Comparison of ENCODE assay signal across 10 cellular contexts in the genomic region with DNA sequence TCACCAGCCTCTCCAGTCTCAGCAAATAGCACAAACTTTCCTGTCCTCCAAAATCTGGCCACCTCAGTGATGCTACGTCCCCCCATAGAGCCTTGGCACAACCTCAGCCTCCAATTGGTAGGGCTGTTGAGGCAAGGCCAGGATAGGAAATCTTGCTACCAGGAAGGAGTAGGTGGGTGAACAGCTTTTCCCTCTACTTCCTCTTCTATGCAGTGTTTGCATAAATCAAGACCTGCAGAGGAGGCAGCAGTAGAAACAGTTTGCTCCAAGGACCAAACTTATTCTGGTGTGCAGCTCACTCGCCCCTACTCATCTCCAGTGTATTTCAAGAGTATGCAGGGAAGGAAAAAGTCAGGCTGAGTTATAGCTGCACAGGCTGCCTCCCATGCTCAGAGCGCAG. TPM values are rescaled to one million over a fixed set of nuclear protein-coding genes. Genes with fewer than 3 reads are reported as not detected.
DNase-seq lines count a peak whose midpoint lies in the region; ATAC-seq and TF ChIP-seq lines count a peak whose summit lies in the region.
"Had no signal": no experiment of that assay in that cellular context is flagged by ENCODE, and none has a peak within 500 bp of the region (broad histone marks: within the 10 kb centered on the region; RNA-seq: fewer than 3 reads in every experiment).

No MANE protein-coding gene starts in this region.

- H3K27ac ChIP-seq in liver (ENCODE audit: low read depth in 1 of 2, low read length in 2 of 2) (peak overlapping the region; percentile 48 to 61), transverse colon (peak overlapping the region; percentile 61 to 69 (median 66))

- no peak for DNase-seq in activated naive CD4-positive, alpha-beta T cell treated with anti-CD3 and anti-CD28 coated beads, Interleukin-2, amount 10 ng/mL, durations not matched to agents 7 days and 5 days
- DNase-seq in activated naive CD4-positive, alpha-beta T cell treated with Interleukin-2 at 50 U/mL for 16 hours = no peak
- DNase-seq in transverse colon (no peak), DMS153 (lab: John Stamatoyannopoulos, UW) (no peak)
- DNase-seq: amniotic stem cell had no signal

- no peak for TF ChIP-seq RAD21 in liver (IDR thresholded peaks at IDR 0.05)

- TF ChIP-seq POLR2A in transverse colon (IDR thresholded peaks at IDR 0.05) = peak; percentile 16

- H3K27me3 ChIP-seq in liver (ENCODE audit: control insufficient read depth in 4 of 4, insufficient read depth in 4 of 4, low read length in 3 of 4) = no peaks in the 10 kb centered on the region
- no peaks in the 10 kb centered on the region for H3K27me3 ChIP-seq in transverse colon

- H3K4me1 Mint-ChIP-seq in activated naive CD4-positive, alpha-beta T cell treated with anti-CD3 and anti-CD28 coated beads, Interleukin-2, amount 10 ng/mL, durations not matched to agents 7 days and 5 days = peaks cover 52% of the 10 kb centered on the region
- peaks cover 25% of the 10 kb centered on the region for H3K4me1 Mint-ChIP-seq in activated T-helper 17 cell treated with anti-CD3 and anti-CD28 coated beads, Interleukin-2, amount 50 U/mL, for 72 hours

- TF ChIP-seq EP300 in transverse colon (IDR thresholded peaks at IDR 0.05; ENCODE audit: low read depth) = no peak

- in situ Hi-C loops in transverse colon (cut with MboI; ENCODE audit: low pct_ligation_motif_present in 1 of 4, low pct_unique_long_range_greater_than_20kb in 1 of 4, low sequenced_read_pairs in 3 of 4) = no loop called here

- H3K36me3 ChIP-seq in liver (ENCODE audit: control insufficient read depth in 4 of 4, insufficient read depth in 3 of 4, low read depth in 1 of 4, low read length in 3 of 4) (no peaks in the 10 kb centered on the region), transverse colon (no peaks in the 10 kb centered on the region)

- peak overlapping the region; percentile 61 for H3K4me3 Mint-ChIP-seq in activated naive CD4-positive, alpha-beta T cell treated with anti-CD3 and anti-CD28 coated beads, Interleukin-2, amount 10 ng/mL, durations not matched to agents 7 days and 5 days
- H3K4me3 Mint-ChIP-seq in activated T-helper 17 cell treated with anti-CD3 and anti-CD28 coated beads, Interleukin-2, amount 50 U/mL, for 72 hours = peak overlapping the region; percentile 77

- ATAC-seq in activated T-helper 17 cell treated with anti-CD3 and anti-CD28 coated beads, Interleukin-2, amount 50 U/mL, for 72 hours (replicated peaks) = peak; percentile 39
- ATAC-seq in GM18868 (IDR thresholded peaks at IDR 0.05; ENCODE audit: unreplicated experiment) (no peak), GM19023 (IDR thresholded peaks at IDR 0.05; ENCODE audit: unreplicated experiment) (no peak)

- peak overlapping the region; percentile 89 for H3K27ac Mint-ChIP-seq in activated naive CD4-positive, alpha-beta T cell treated with anti-CD3 and anti-CD28 coated beads, Interleukin-2, amount 10 ng/mL, durations not matched to agents 7 days and 5 days
- H3K27ac Mint-ChIP-seq in activated T-helper 17 cell treated with anti-CD3 and anti-CD28 coated beads, Interleukin-2, amount 50 U/mL, for 72 hours = peak overlapping the region; percentile 83

- peaks cover 18% of the 10 kb centered on the region for H3K36me3 Mint-ChIP-seq in activated naive CD4-positive, alpha-beta T cell treated with anti-CD3 and anti-CD28 coated beads, Interleukin-2, amount 10 ng/mL, durations not matched to agents 7 days and 5 days
- H3K36me3 Mint-ChIP-seq in activated T-helper 17 cell treated with anti-CD3 and anti-CD28 coated beads, Interleukin-2, amount 50 U/mL, for 72 hours (ENCODE audit: low read depth) = no peaks in the 10 kb centered on the region

- no peak overlapping the region for H3K4me3 ChIP-seq in liver (ENCODE audit: low read depth in 1 of 3, low read length in 3 of 3)
- H3K4me3 ChIP-seq in transverse colon = no peak overlapping the region

- H3K4me1 ChIP-seq in liver (ENCODE audit: control insufficient read depth in 4 of 4, insufficient read depth in 4 of 4, low read length in 3 of 4) (peaks cover 0 to 6% (median 1%) of the 10 kb centered on the region in 4 donors), transverse colon (peaks cover 0 to 11% (median 0%) of the 10 kb centered on the region in 4 donors)

- H3K9ac ChIP-seq in liver (ENCODE audit: low read depth in 1 of 2, low read length in 2 of 2) = no peak overlapping the region

- CTCF ChIA-PET in activated naive CD4-positive, alpha-beta T cell treated with anti-CD3 and anti-CD28 coated beads, Interleukin-2, amount 10 ng/mL, durations not matched to agents 7 days and 5 days (lab: Charles Lee) = interaction anchor here (1.4 to 1.6 kb wide), 2 partner anchors 42 to 58 kb away, joined by 3 read pairs; no protein-coding TSS in a partner anchor

- no peak for TF ChIP-seq CTCF in liver (IDR thresholded peaks at IDR 0.05; ENCODE audit: low read depth, low read length, missing input control)
- no peak for TF ChIP-seq CTCF in transverse colon (IDR thresholded peaks at IDR 0.05)

- H3K9me3 ChIP-seq in liver (ENCODE audit: control insufficient read depth in 4 of 4, low read length in 3 of 4) (no peaks in the 10 kb centered on the region), transverse colon (no peaks in the 10 kb centered on the region)

- intact Hi-C loops in transverse colon (cut with DNase I; ENCODE audit: low total_unique reads) = no loop called here

- WGBS in liver = 74% methylated on average over 3 of the region's 3 CpGs
- WGBS in transverse colon (ENCODE audit: low coverage in 1 of 2), 2 donors = 71% methylated on average over 3 of the region's 3 CpGs; no CpG with 5 or more reads in 1 of the 2 donors

- no peaks in the 10 kb centered on the region for H3K27me3 Mint-ChIP-seq in activated naive CD4-positive, alpha-beta T cell treated with anti-CD3 and anti-CD28 coated beads, Interleukin-2, amount 10 ng/mL, durations not matched to agents 7 days and 5 days
- no peaks in the 10 kb centered on the region for H3K27me3 Mint-ChIP-seq in activated T-helper 17 cell treated with anti-CD3 and anti-CD28 coated beads, Interleukin-2, amount 50 U/mL, for 72 hours

- H3K9me3 Mint-ChIP-seq in activated naive CD4-positive, alpha-beta T cell treated with anti-CD3 and anti-CD28 coated beads, Interleukin-2, amount 10 ng/mL, durations not matched to agents 7 days and 5 days = peaks cover 8% of the 10 kb centered on the region
- no peaks in the 10 kb centered on the region for H3K9me3 Mint-ChIP-seq in activated T-helper 17 cell treated with anti-CD3 and anti-CD28 coated beads, Interleukin-2, amount 50 U/mL, for 72 hours

TF ChIP-seq in liver, 16 proteins besides CTCF, POLR2A, EP300 and RAD21:
- TF ChIP-seq, protein P1, sequence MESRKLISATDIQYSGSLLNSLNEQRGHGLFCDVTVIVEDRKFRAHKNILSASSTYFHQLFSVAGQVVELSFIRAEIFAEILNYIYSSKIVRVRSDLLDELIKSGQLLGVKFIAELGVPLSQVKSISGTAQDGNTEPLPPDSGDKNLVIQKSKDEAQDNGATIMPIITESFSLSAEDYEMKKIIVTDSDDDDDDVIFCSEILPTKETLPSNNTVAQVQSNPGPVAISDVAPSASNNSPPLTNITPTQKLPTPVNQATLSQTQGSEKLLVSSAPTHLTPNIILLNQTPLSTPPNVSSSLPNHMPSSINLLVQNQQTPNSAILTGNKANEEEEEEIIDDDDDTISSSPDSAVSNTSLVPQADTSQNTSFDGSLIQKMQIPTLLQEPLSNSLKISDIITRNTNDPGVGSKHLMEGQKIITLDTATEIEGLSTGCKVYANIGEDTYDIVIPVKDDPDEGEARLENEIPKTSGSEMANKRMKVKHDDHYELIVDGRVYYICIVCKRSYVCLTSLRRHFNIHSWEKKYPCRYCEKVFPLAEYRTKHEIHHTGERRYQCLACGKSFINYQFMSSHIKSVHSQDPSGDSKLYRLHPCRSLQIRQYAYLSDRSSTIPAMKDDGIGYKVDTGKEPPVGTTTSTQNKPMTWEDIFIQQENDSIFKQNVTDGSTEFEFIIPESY (IDR thresholded peaks at IDR 0.05) = no peak
- TF ChIP-seq, protein P2, sequence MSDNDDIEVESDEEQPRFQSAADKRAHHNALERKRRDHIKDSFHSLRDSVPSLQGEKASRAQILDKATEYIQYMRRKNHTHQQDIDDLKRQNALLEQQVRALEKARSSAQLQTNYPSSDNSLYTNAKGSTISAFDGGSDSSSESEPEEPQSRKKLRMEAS (IDR thresholded peaks at IDR 0.05) = no peak
- TF ChIP-seq SP1 (IDR thresholded peaks at IDR 0.05) = no peak
- TF ChIP-seq, protein P3, sequence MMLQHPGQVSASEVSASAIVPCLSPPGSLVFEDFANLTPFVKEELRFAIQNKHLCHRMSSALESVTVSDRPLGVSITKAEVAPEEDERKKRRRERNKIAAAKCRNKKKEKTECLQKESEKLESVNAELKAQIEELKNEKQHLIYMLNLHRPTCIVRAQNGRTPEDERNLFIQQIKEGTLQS (IDR thresholded peaks at IDR 0.05) = no peak
- TF ChIP-seq EGR1 (IDR thresholded peaks at IDR 0.05; ENCODE audit: low read depth in 2 of 2) = no peak
- TF ChIP-seq HNF4G (IDR thresholded peaks at IDR 0.05) = no peak
- TF ChIP-seq GABPA (IDR thresholded peaks at IDR 0.05 in 1 of 2, conservative IDR thresholded peaks at IDR 0.05 in 1 of 2) = no peak
- TF ChIP-seq FOXA2 (IDR thresholded peaks at IDR 0.05) = no peak
- no peak for TF ChIP-seq RXRA (IDR thresholded peaks at IDR 0.05)
- no peak for TF ChIP-seq NR2F2 (IDR thresholded peaks at IDR 0.05)
- no peak for TF ChIP-seq TAF1 (conservative IDR thresholded peaks at IDR 0.05)

RNA-seq across cellular contexts. Expression of a gene that starts 0.7 kb away (rescaled TPM):
- total RNA-seq in activated T-helper 17 cell treated with anti-CD3 and anti-CD28 coated beads, Interleukin-2, amount 50 U/mL, for 72 hours = 1 to 10 TPM; 2.8 to 7.3 TPM
- 1 to 10 TPM; 1.9 to 2.4 TPM for total RNA-seq in liver
- 1 to 10 TPM; 1.4 to 1.9 TPM for polyA plus RNA-seq in liver
- 1 to 10 TPM; 1.5 to 4.4 (median 1.5) TPM for total RNA-seq in transverse colon
- total RNA-seq: fibroblast of lung had no signal
- polyA plus RNA-seq: fibroblast of lung had no signal

RNA-seq across cellular contexts. Expression of a gene that starts 15.7 kb away (rescaled TPM):
- total RNA-seq in activated T-helper 17 cell treated with anti-CD3 and anti-CD28 coated beads, Interleukin-2, amount 50 U/mL, for 72 hours = not detected
- total RNA-seq in liver (not detected), transverse colon (not detected)
- not detected for polyA plus RNA-seq in liver
- total RNA-seq: fibroblast of lung had no signal
- polyA plus RNA-seq: fibroblast of lung had no signal

RNA-seq across cellular contexts. Expression of a gene that starts 19.7 kb away (rescaled TPM):
- under 1 TPM in 1 of 2 donors, not detected in 1; 0.19 TPM for total RNA-seq in activated T-helper 17 cell treated with anti-CD3 and anti-CD28 coated beads, Interleukin-2, amount 50 U/mL, for 72 hours
- under 1 TPM; 0.08 to 0.37 TPM for total RNA-seq in liver
- polyA plus RNA-seq in liver = under 1 TPM in 1 of 2 donors, not detected in 1; 0.22 TPM
- total RNA-seq in transverse colon = not detected
- total RNA-seq: fibroblast of lung had no signal
- polyA plus RNA-seq: fibroblast of lung had no signal

RNA-seq across cellular contexts. Expression of a gene that starts 23.0 kb away (rescaled TPM):
- 10 to 100 TPM in 1 of 2 donors, 1 to 10 TPM in 1; 7.2 to 18.7 TPM for total RNA-seq in activated T-helper 17 cell treated with anti-CD3 and anti-CD28 coated beads, Interleukin-2, amount 50 U/mL, for 72 hours
- 1 to 10 TPM; 7.6 to 8.4 TPM for total RNA-seq in liver
- 10 to 100 TPM in 1 of 2 donors, 1 to 10 TPM in 1; 8.4 to 11.6 TPM for polyA plus RNA-seq in liver
- total RNA-seq in transverse colon = 10 to 100 TPM in 1 of 4 donors, 1 to 10 TPM in 3; 4.8 to 13.1 (median 6.2) TPM

RNA-seq across cellular contexts. Expression of a gene that starts 23.1 kb away (rescaled TPM):
- total RNA-seq in activated T-helper 17 cell treated with anti-CD3 and anti-CD28 coated beads, Interleukin-2, amount 50 U/mL, for 72 hours = 10 to 100 TPM; 24.6 to 35.0 TPM
- 10 to 100 TPM in 1 of 2 donors, 1 to 10 TPM in 1; 7.2 to 10.7 TPM for total RNA-seq in liver
- 1 to 10 TPM; 6.9 to 8.6 TPM for polyA plus RNA-seq in liver
- total RNA-seq in transverse colon = 10 to 100 TPM in 3 of 4 donors, 1 to 10 TPM in 1; 9.2 to 13.1 (median 11.2) TPM
